20 cellular contexts compared by ENCODE assay signal in genomic region chr3:10375296-10376053, GRCh38. TPM values are rescaled to one million over a fixed set of nuclear protein-coding genes. Genes with fewer than 3 reads are reported as not detected.
A peak's percentile ranks its signal among the peaks of the same experiment; 100 is the strongest.
DNase-seq lines count a peak whose midpoint lies in the region; ATAC-seq, FAIRE-seq and TF ChIP-seq lines count a peak whose summit lies in the region.
"Had no signal": no experiment of that assay in that cellular context is flagged by ENCODE, and none has a peak within 500 bp of the region (broad histone marks: within the 10 kb centered on the region; RNA-seq: fewer than 3 reads in every experiment).

No MANE protein-coding gene starts in this region.

- H3K9me3 Mint-ChIP-seq in activated CD4-positive, alpha-beta T cell treated with anti-CD3 and anti-CD28 coated beads, Interleukin-2, amount 10 ng/mL, durations not matched to agents 24 days and 14 days, result no peaks in the 10 kb centered on the region

- 59% methylated on average over 22 of the region's 23 CpGs for whole genome bisulfite sequencing in HepG2 (ENCODE audit: low lambda C conversion rate)
- WGBS in right lobe of liver (ENCODE audit: insufficient coverage, low coverage, low lambda C conversion rate, missing lambda C conversion rate), result 96% methylated on average over 13 of the region's 23 CpGs
- WGBS in K562 (ENCODE audit: insufficient coverage, low coverage, missing lambda C conversion rate), result 6% methylated on average over 23 of the region's 23 CpGs

- no TSS peak for BruUV-seq in HepG2 (replicated peaks; lab: Mats Ljungman, UMichigan)
- BruUV-seq in K562 (replicated peaks; lab: Mats Ljungman, UMichigan), result no TSS peak

- no peaks in the 10 kb centered on the region for H4K20me1 ChIP-seq in HepG2 (ENCODE audit: insufficient read depth, low read length)
- H4K20me1 ChIP-seq in K562 (replicated peaks; ENCODE audit: control insufficient read depth, insufficient read depth, low read length), result peaks cover 7% of the 10 kb centered on the region

- H3K27me3 ChIP-seq in HepG2 (ENCODE audit: control insufficient read depth in 1 of 2, insufficient read depth in 2 of 2, low read length in 2 of 2) (peaks cover 2 to 8% of the 10 kb centered on the region in 2 experiments), right lobe of liver (no peaks in the 10 kb centered on the region), K562 (ENCODE audit: control insufficient read depth in 2 of 2, insufficient read depth in 2 of 2, low read length in 2 of 2) (peaks cover 40 to 59% of the 10 kb centered on the region in 2 experiments)

- H3K4me1 ChIP-seq in HepG2 (ENCODE audit: insufficient read depth, low read length) (no peaks in the 10 kb centered on the region), right lobe of liver (no peaks in the 10 kb centered on the region), K562 (replicated peaks in 1 of 2; ENCODE audit: control insufficient read depth in 2 of 2, insufficient read depth in 2 of 2, low read length in 2 of 2) (peaks cover 7 to 8% of the 10 kb centered on the region in 2 experiments; a peak in 4 of 5 replicates)

- peaks cover 3% of the 10 kb centered on the region for H3K4me1 Mint-ChIP-seq in activated CD4-positive, alpha-beta T cell treated with anti-CD3 and anti-CD28 coated beads, Interleukin-2, amount 10 ng/mL, durations not matched to agents 24 days and 14 days

- CTCF ChIA-PET in HepG2 (lab: Yijun Ruan, JAX; ENCODE audit: low intra/inter-chr PET ratio, low total read pairs), result no interaction called here
- CTCF ChIA-PET in K562 (lab: Yijun Ruan, JAX; ENCODE audit: low intra/inter-chr PET ratio), result no interaction called here

- H3K36me3 ChIP-seq in HepG2 (replicated peaks in 1 of 2; ENCODE audit: control insufficient read depth in 1 of 2, insufficient read depth in 2 of 2, low read length in 2 of 2) (no peaks in the 10 kb centered on the region; a peak in 1 of 5 replicates), right lobe of liver (peaks cover 0 to 27% (median 10%) of the 10 kb centered on the region in 4 donors), K562 (ENCODE audit: control insufficient read depth, insufficient read depth, low read length) (no peaks in the 10 kb centered on the region)

- no peak for DNase-seq in HepG2 (ENCODE audit: low spot score)
- no peak for DNase-seq in right lobe of liver
- no peak for DNase-seq in K562 (ENCODE audit: extremely low read depth in 1 of 4, low spot score in 3 of 4)
- peak; percentile 63 for DNase-seq in posterior vena cava (ENCODE audit: low spot score)
- DNase-seq in NCI-H187 treated with DMSO at 0.1 percent for 48 hours (lab: John Stamatoyannopoulos, UW), result no peak
- no peak for DNase-seq in activated CD4-positive, alpha-beta T cell treated with anti-CD3 and anti-CD28 coated beads, Interleukin-2, amount 10 ng/mL, durations not matched to agents 24 days and 14 days
- DNase-seq: C1 segment of cervical spinal cord; Calu3; CD4-positive, alpha-beta memory T cell; COR-L47; DMS53; DMS79 treated with DMSO at 0.1 percent for 48 hours; GOT3; HCEC 1CT had no signal

- H3K36me3 Mint-ChIP-seq in activated CD4-positive, alpha-beta T cell treated with anti-CD3 and anti-CD28 coated beads, Interleukin-2, amount 10 ng/mL, durations not matched to agents 24 days and 14 days (ENCODE audit: low read depth), result no peaks in the 10 kb centered on the region
- H3K36me3 Mint-ChIP-seq: CD4-positive, alpha-beta memory T cell had no signal

- TF ChIP-seq CTCF in HepG2 (CRISPR knock-in tag; IDR thresholded peaks at IDR 0.05) (no peak), right lobe of liver (IDR thresholded peaks at IDR 0.05) (no peak), K562 (IDR thresholded peaks at IDR 0.05 in 2 of 3, conservative IDR thresholded peaks at IDR 0.05 in 1 of 3; ENCODE audit: insufficient read depth in 2 of 3, low read depth in 1 of 3, low read length in 3 of 3) (no peak)

- H3K9ac ChIP-seq in HepG2 (ENCODE audit: insufficient read depth, low read depth, low read length) (no peak overlapping the region), K562 (ENCODE audit: insufficient read depth in 1 of 2, low read depth in 2 of 2, low read length in 2 of 2) (no peak overlapping the region)

- no peak for TF ChIP-seq RAD21 in HepG2 (CRISPR knock-in tag; IDR thresholded peaks at IDR 0.05)
- no peak for TF ChIP-seq RAD21 in K562 (CRISPR knock-in tag; conservative IDR thresholded peaks at IDR 0.05 in 1 of 2, IDR thresholded peaks at IDR 0.05 in 1 of 2)

- no peak for TF ChIP-seq POLR2A in HepG2 (IDR thresholded peaks at IDR 0.05; ENCODE audit: insufficient read depth in 1 of 2, low read depth in 2 of 2, low read length in 2 of 2)
- no peak for TF ChIP-seq POLR2A in right lobe of liver (IDR thresholded peaks at IDR 0.05)
- no peak for TF ChIP-seq POLR2A in K562 (conservative IDR thresholded peaks at IDR 0.05)

- H3K27ac ChIP-seq in HepG2 (ENCODE audit: extremely low read length, insufficient read depth, low read length), result no peak overlapping the region
- no peak overlapping the region for H3K27ac ChIP-seq in right lobe of liver
- H3K27ac ChIP-seq in K562 (ENCODE audit: extremely low read depth, low read depth, low read length), result no peak overlapping the region
- H3K27ac ChIP-seq: 22Rv1 had no signal

- no peaks in the 10 kb centered on the region for H3K9me1 ChIP-seq in K562 (ENCODE audit: control insufficient read depth, insufficient read depth, low read length)

- H3K4me3 ChIP-seq in HepG2 (replicated peaks in 1 of 3; ENCODE audit: insufficient read depth in 1 of 3, low read depth in 2 of 3, low read length in 3 of 3) (no peak overlapping the region), right lobe of liver (no peak overlapping the region), K562 (no peak overlapping the region)

- H3K9me3 ChIP-seq in HepG2 (ENCODE audit: low read length) (no peaks in the 10 kb centered on the region), right lobe of liver (no peaks in the 10 kb centered on the region), K562 (replicated peaks; ENCODE audit: control insufficient read depth, insufficient read depth, low read depth, low read length) (no peaks in the 10 kb centered on the region)

- POLR2A ChIA-PET in HepG2 (lab: Yijun Ruan, JAX), result no interaction called here
- POLR2A ChIA-PET in K562 (lab: Yijun Ruan, JAX), result no interaction called here

- ATAC-seq in HepG2 (no peak), right lobe of liver (no peak), K562 (no peak), HG02798 (IDR thresholded peaks at IDR 0.05; ENCODE audit: poor library complexity, unreplicated experiment) (no peak)

- H2AFZ ChIP-seq in HepG2 (ENCODE audit: low read length), result no peak overlapping the region
- H2AFZ ChIP-seq in K562 (ENCODE audit: low read depth, low read length), result no peak overlapping the region

- H3K79me2 ChIP-seq in HepG2 (ENCODE audit: insufficient read depth, low read length) (no peaks in the 10 kb centered on the region), K562 (ENCODE audit: control insufficient read depth, insufficient read depth, low read length) (no peaks in the 10 kb centered on the region)

- TF ChIP-seq EP300 in HepG2 (IDR thresholded peaks at IDR 0.05; ENCODE audit: low read depth in 2 of 2, low read length in 2 of 2) (no peak), HepG2 (CRISPR knock-in tag; IDR thresholded peaks at IDR 0.05; ENCODE audit: borderline replicate concordance) (no peak), K562 (IDR thresholded peaks at IDR 0.05; ENCODE audit: low read length) (no peak)

- H3K4me3 Mint-ChIP-seq in activated CD4-positive, alpha-beta T cell treated with anti-CD3 and anti-CD28 coated beads, Interleukin-2, amount 10 ng/mL, durations not matched to agents 24 days and 14 days, result no peak overlapping the region
- H3K4me3 Mint-ChIP-seq: B cell; CD4-positive, alpha-beta memory T cell had no signal

- H3K4me2 ChIP-seq in HepG2 (ENCODE audit: low read depth, low read length), result no peak overlapping the region
- no peak overlapping the region for H3K4me2 ChIP-seq in K562 (ENCODE audit: insufficient read depth, low read length)

- in situ Hi-C loops in HepG2 (cut with HindIII; ENCODE audit: extremely low pct_ligation_motif_present, low pct_unique_long_range_greater_than_20kb), result no loop called here
- in situ Hi-C loops in K562 (cut with MboI), result no loop called here

- H3K27ac Mint-ChIP-seq in activated CD4-positive, alpha-beta T cell treated with anti-CD3 and anti-CD28 coated beads, Interleukin-2, amount 10 ng/mL, durations not matched to agents 24 days and 14 days, result no peak overlapping the region
- H3K27ac Mint-ChIP-seq: CD4-positive, alpha-beta memory T cell had no signal

- FAIRE-seq in HepG2 (lab: Jason Lieb, UNC) (no peak), K562 (lab: Jason Lieb, UNC) (no peak)
- FAIRE-seq: A204.1, G401.6, GM12892 had no signal

- intact Hi-C loops in HepG2 (cut with micrococcal nuclease; ENCODE audit: unreplicated experiment), result no loop called here
- intact Hi-C loops in right lobe of liver (cut with DNase I), result no loop called here
- intact Hi-C loops in K562 (cut with micrococcal nuclease), result no loop called here
- intact Hi-C loops in posterior vena cava (cut with DNase I), result no loop called here
- intact Hi-C loops in activated CD4-positive, alpha-beta T cell treated with anti-CD3 and anti-CD28 coated beads, Interleukin-2, amount 10 ng/mL, durations not matched to agents 24 days and 14 days (cut with micrococcal nuclease), result no loop called here

- peaks cover 4% of the 10 kb centered on the region for H3K27me3 Mint-ChIP-seq in activated CD4-positive, alpha-beta T cell treated with anti-CD3 and anti-CD28 coated beads, Interleukin-2, amount 10 ng/mL, durations not matched to agents 24 days and 14 days

RNA-seq across cellular contexts. Expression of gene SEC13, which starts 54.6 kb away (rescaled TPM):
- 391 and 418 TPM in 2 replicates for total RNA-seq in HepG2 (2016; rRNA removed; fragmentation: Illumina TruSeq; extraction: Trizol)
- 232 and 239 TPM in 2 replicates for total RNA-seq in HepG2 (2016; cell fraction: cytosol; rRNA removed; fragmentation: Illumina TruSeq; extraction: Trizol; ENCODE audit: low read depth)
- total RNA-seq in HepG2 (2016; cell fraction: insoluble cytoplasmic fraction; rRNA removed; fragmentation: Illumina TruSeq; extraction: Trizol), result 366 and 400 TPM in 2 replicates
- total RNA-seq in HepG2 (2016; cell fraction: membrane; rRNA removed; fragmentation: Illumina TruSeq; extraction: Trizol), result 335 TPM in 2 replicates
- total RNA-seq in HepG2 (2016; cell fraction: nucleus; rRNA removed; fragmentation: Illumina TruSeq; extraction: Trizol), result 176 and 181 TPM in 2 replicates
- polyA plus RNA-seq in HepG2 (2011; rRNA removed), result 266 and 288 TPM in 2 replicates
- polyA plus RNA-seq in HepG2 (2011; cell fraction: cytosol; rRNA removed), result 264 and 374 TPM in 2 replicates
- 204 and 219 TPM in 2 replicates for polyA plus RNA-seq in HepG2 (2011; cell fraction: nucleus; rRNA removed)
- 224 and 231 TPM in 2 replicates for polyA plus RNA-seq in HepG2 (2012)
- polyA plus RNA-seq in HepG2 (2016; cell fraction: cytosol; fragmentation: Illumina TruSeq; extraction: Trizol; ENCODE audit: low read depth), result 171 and 195 TPM in 2 replicates
- 327 and 374 TPM in 2 replicates for polyA plus RNA-seq in HepG2 (2016; cell fraction: insoluble cytoplasmic fraction; fragmentation: Illumina TruSeq; extraction: Trizol; ENCODE audit: low read depth)
- 204 and 212 TPM in 2 replicates for polyA plus RNA-seq in HepG2 (2016; cell fraction: membrane; fragmentation: Illumina TruSeq; extraction: Trizol; ENCODE audit: low read depth)
- 222 and 239 TPM in 2 replicates for polyA plus RNA-seq in HepG2 (2016; cell fraction: nucleus; fragmentation: Illumina TruSeq; extraction: Trizol; ENCODE audit: insufficient read depth, low read depth)
- 289 and 526 TPM in 2 replicates for polyA minus RNA-seq in HepG2 (2011; rRNA and poly(A)+ RNA removed; ENCODE audit: low replicate concordance)
- 174 and 198 TPM in 2 replicates for polyA minus RNA-seq in HepG2 (2011; cell fraction: cytosol; rRNA and poly(A)+ RNA removed)
- 192 and 208 TPM in 2 replicates for polyA minus RNA-seq in HepG2 (2011; cell fraction: nucleus; rRNA and poly(A)+ RNA removed)
- total RNA-seq in right lobe of liver, result 10 to 100 TPM; 49.1 to 74.7 (median 64.4) TPM
- total RNA-seq in K562 (2011; cell fraction: chromatin; rRNA removed; ENCODE audit: low replicate concordance), result 285 and 425 TPM in 2 replicates
- 250 and 265 TPM in 2 replicates for total RNA-seq in K562 (2011; cell fraction: nucleolus; rRNA removed)
- 278 and 337 TPM in 2 replicates for total RNA-seq in K562 (2011; cell fraction: nucleoplasm; rRNA removed)
- 256 and 318 TPM in 2 replicates for total RNA-seq in K562 (2014; rRNA removed)
- total RNA-seq in K562 (2014; rRNA removed; fragmentation: Illumina TruSeq; extraction: Trizol), result 124 and 145 TPM in 2 replicates
- total RNA-seq in K562 (2015; rRNA removed; fragmentation: Illumina TruSeq; extraction: Trizol), result 192 and 196 TPM in 2 replicates
- 199 and 209 TPM in 2 replicates for total RNA-seq in K562 (2021)
- 199 and 308 TPM in 2 replicates for polyA plus RNA-seq in K562 (2011; rRNA removed)
- 331 and 334 TPM in 2 replicates for polyA plus RNA-seq in K562 (2011; cell fraction: cytosol; rRNA removed)
- 250 and 306 TPM in 2 replicates for polyA plus RNA-seq in K562 (2011; cell fraction: nucleus; rRNA removed)
- polyA plus RNA-seq in K562 (2012), result 186 and 201 TPM in 2 replicates
- 274 and 284 TPM in 2 replicates for polyA plus RNA-seq in K562 (2014; fragmentation: Illumina TruSeq; extraction: Trizol)
- polyA plus RNA-seq in K562 (2014; fragmentation: Nextera tagmentation; extraction: Ambion mirVana), result 100 to 1,000 TPM in 1 of 2 experiments, 10 to 100 TPM in 1; 71.5 to 116 TPM
- 152 and 181 TPM in 2 replicates for polyA plus RNA-seq in K562 (2014; rRNA removed)
- polyA minus RNA-seq in K562 (2011; rRNA and poly(A)+ RNA removed), result 268 and 286 TPM in 2 replicates
- polyA minus RNA-seq in K562 (2011; cell fraction: cytosol; rRNA and poly(A)+ RNA removed), result 204 and 250 TPM in 2 replicates
- polyA minus RNA-seq in K562 (2011; cell fraction: nucleus; rRNA and poly(A)+ RNA removed), result 102 and 172 TPM in 2 replicates
- 10 to 100 TPM; 85.9 to 86.3 TPM for total RNA-seq in posterior vena cava
- total RNA-seq in activated CD4-positive, alpha-beta T cell treated with anti-CD3 and anti-CD28 coated beads, Interleukin-2, amount 10 ng/mL, durations not matched to agents 24 days and 14 days, result 128 and 131 TPM in 2 replicates

Comparison
In these comparisons a context has a peak if more than half of its experiments do, and no peak if none do; other contexts are left out.
1. Of the 241 proteins assayed by ChIP-seq in both HepG2 and K562: peak only in HepG2: none; only in K562: ADNP and ZKSCAN1; in both: none; in neither: 238; mixed calls (peak in some experiments, not most) for 1.